Comparison of ENCODE assay signal across 8 cellular contexts in the genomic region with DNA sequence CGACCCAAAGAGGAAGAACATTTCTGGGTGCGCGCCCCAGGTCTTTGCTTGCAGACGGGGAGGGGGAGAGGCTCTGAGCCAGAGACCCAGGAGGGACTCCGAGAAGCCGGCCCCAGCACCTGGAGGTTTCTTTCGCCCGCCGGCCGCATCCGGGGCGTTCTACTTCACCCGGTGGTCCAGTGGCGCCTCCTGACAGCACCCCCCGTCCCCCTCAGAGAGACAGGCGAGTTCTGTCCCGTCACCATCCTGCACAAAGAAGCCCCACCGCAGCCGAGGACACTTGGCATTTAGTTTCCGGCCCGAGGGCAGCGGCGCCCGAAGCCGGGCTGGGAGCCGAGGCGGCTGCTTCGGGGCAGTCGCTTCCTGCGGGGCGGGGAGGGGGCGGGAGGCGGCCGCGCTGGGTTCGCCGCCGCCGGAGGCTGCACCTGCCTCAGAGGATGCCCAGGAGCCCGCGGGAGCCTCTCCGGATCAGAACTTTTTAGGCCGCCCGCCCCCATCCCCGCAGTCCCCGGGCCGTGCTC. TPM values are rescaled to one million over a fixed set of nuclear protein-coding genes. Genes with fewer than 3 reads are reported as not detected.
A peak's percentile ranks its signal among the peaks of the same experiment; 100 is the strongest.
DNase-seq lines count a peak whose midpoint lies in the region; ATAC-seq and TF ChIP-seq lines count a peak whose summit lies in the region.

A gene (plus strand): TSS at position 424 of the 521 bp plus-strand sequence.

- DNase-seq in MM.1S, result peak; percentile 71
- no peak for DNase-seq in kidney epithelial cell (ENCODE audit: low read depth)
- no peak for DNase-seq in stomach
- DNase-seq in NAMALWA (ENCODE audit: low spot score), result no peak

- TF ChIP-seq CTCF in MM.1S (IDR thresholded peaks at IDR 0.05; ENCODE audit: low read length) (no peak), brain (conservative IDR thresholded peaks at IDR 0.05) (no peak), kidney epithelial cell (IDR thresholded peaks at IDR 0.05; ENCODE audit: insufficient read depth, low read length, poor library complexity, severe bottlenecking) (no peak), stomach (IDR thresholded peaks at IDR 0.05) (no peak)

- 0 out of 2 replicates have a peak, but pooled peaks cover 9% of the 10 kb centered on the region for H3F3A ChIP-seq in MM.1S (ENCODE audit: insufficient read depth, low read length)

- H3K36me3 Mint-ChIP-seq in brain, result no peaks in the 10 kb centered on the region

- ATAC-seq in HG03460 (IDR thresholded peaks at IDR 0.05; ENCODE audit: unreplicated experiment) (no peak), GM18867 (IDR thresholded peaks at IDR 0.05; ENCODE audit: unreplicated experiment) (no peak)

- H3K36me3 ChIP-seq in MM.1S (replicated peaks; ENCODE audit: insufficient read depth, low read length) (no peaks in the 10 kb centered on the region), kidney epithelial cell (ENCODE audit: control insufficient read depth, insufficient read depth, low read length) (no peaks in the 10 kb centered on the region), stomach (no peaks in the 10 kb centered on the region)

- H3K9ac ChIP-seq in MM.1S (ENCODE audit: low read length), result peak within 1 kb of the TSS; percentile 75

- H3K4me2 ChIP-seq in MM.1S (ENCODE audit: low read depth, low read length), result peak within 1 kb of the TSS; percentile 97

- H3K27ac Mint-ChIP-seq in brain, result peak within 1 kb of the TSS; percentile 90 to 99 (median 98)

- peaks cover 44% of the 10 kb centered on the region for H3K79me2 ChIP-seq in MM.1S (ENCODE audit: low read length)

- 0 to 6% (median 1%) methylated on average over 5 to 47 of the region's 47 CpGs for WGBS in stomach, 5 donors

- H3K4me3 ChIP-seq in GM08714 (ENCODE audit: low read length) (peak within 1 kb of the TSS; percentile 40), MM.1S (ENCODE audit: low read length) (peak within 1 kb of the TSS; percentile 91), kidney epithelial cell (ENCODE audit: low read depth, low read length) (peak within 1 kb of the TSS; percentile 49), stomach (peak within 1 kb of the TSS; percentile 49 to 63 (median 56))

- intact Hi-C loops in stomach (cut with DNase I; ENCODE audit: low total_unique reads), result no loop called here

- H3K27ac ChIP-seq in MM.1S (ENCODE audit: low read length), result peak within 1 kb of the TSS; percentile 57; the same call in 1 of the 2 replicates
- H3K27ac ChIP-seq in stomach, result peak within 1 kb of the TSS in 2 of 5 donors; percentile 22 to 70

- no peaks in the 10 kb centered on the region for H3K9me2 ChIP-seq in MM.1S (replicated peaks; ENCODE audit: insufficient read depth, low read length)

- H3K27me3 ChIP-seq in MM.1S (replicated peaks; ENCODE audit: insufficient read depth, low read length) (no peaks in the 10 kb centered on the region), kidney epithelial cell (ENCODE audit: control insufficient read depth, insufficient read depth, low read length) (peaks cover 6% of the 10 kb centered on the region), stomach (peaks cover 0 to 81% (median 44%) of the 10 kb centered on the region in 3 donors)

- no peaks in the 10 kb centered on the region for H4K20me1 ChIP-seq in MM.1S (ENCODE audit: insufficient read depth, low read length)

- H2AFZ ChIP-seq in MM.1S (ENCODE audit: low read length), result peak within 1 kb of the TSS; percentile 91

- TF ChIP-seq POLR2A in stomach (IDR thresholded peaks at IDR 0.05), result no peak

- peaks cover 24% of the 10 kb centered on the region for H3K27me3 Mint-ChIP-seq in brain

- H3K9me3 ChIP-seq in MM.1S (replicated peaks; ENCODE audit: insufficient read depth, low read length) (no peaks in the 10 kb centered on the region), stomach (no peaks in the 10 kb centered on the region)

- peak within 1 kb of the TSS; percentile 88 to 98 (median 96) for H3K4me3 Mint-ChIP-seq in brain

- H3K4me1 ChIP-seq in MM.1S (ENCODE audit: low read length) (peaks cover 9% of the 10 kb centered on the region), stomach (peaks cover 30 to 43% (median 38%) of the 10 kb centered on the region in 4 donors)

- no peaks in the 10 kb centered on the region for H3K9me3 Mint-ChIP-seq in brain

- no peak for TF ChIP-seq EP300 in stomach (IDR thresholded peaks at IDR 0.05)

- H3K4me1 Mint-ChIP-seq in brain, result peaks cover 12% of the 10 kb centered on the region

RNA-seq across cellular contexts. Expression of the gene that starts here (rescaled TPM):
- 24.3 TPM for polyA plus RNA-seq in brain (ENCODE audit: insufficient read depth, low read depth, low replicate concordance)
- total RNA-seq in kidney epithelial cell, result 5.5 and 9.7 TPM in 2 replicates
- total RNA-seq in stomach, result 1 to 10 TPM in 2 of 5 donors, under 1 TPM in 1, not detected in 2; under 0.01 to 1.7 (median 1.2) TPM
- polyA plus RNA-seq in stomach, result under 1 TPM in 2 of 3 donors, not detected in 1; 0.06 to 0.15 TPM

Comparison
In these comparisons a context has a peak if more than half of its experiments do, and no peak if none do; other contexts are left out.
1. RNA of the gene that starts here (polyA plus RNA-seq): 24.3 TPM in brain (single experiment); 0.06 to 0.15 TPM in stomach; every median in the first group is over 10 times any median in the second.
2. H3K4me3 ChIP-seq: peak in every context shown above with its lines; median percentile 91 in MM.1S; 56 in stomach; 49 in kidney epithelial cell; 40 in GM08714.